1 cellular context compared by ENCODE assay signal in genomic region chr1:155120253-155120652, GRCh38.
TF ChIP-seq lines count a peak whose summit lies in the region.

No MANE protein-coding gene starts in this region.

TF ChIP-seq in K562, 482 proteins besides CTCF, POLR2A, EP300 and RAD21 (continued from another document and continues in another):
- TF ChIP-seq, protein P1, sequence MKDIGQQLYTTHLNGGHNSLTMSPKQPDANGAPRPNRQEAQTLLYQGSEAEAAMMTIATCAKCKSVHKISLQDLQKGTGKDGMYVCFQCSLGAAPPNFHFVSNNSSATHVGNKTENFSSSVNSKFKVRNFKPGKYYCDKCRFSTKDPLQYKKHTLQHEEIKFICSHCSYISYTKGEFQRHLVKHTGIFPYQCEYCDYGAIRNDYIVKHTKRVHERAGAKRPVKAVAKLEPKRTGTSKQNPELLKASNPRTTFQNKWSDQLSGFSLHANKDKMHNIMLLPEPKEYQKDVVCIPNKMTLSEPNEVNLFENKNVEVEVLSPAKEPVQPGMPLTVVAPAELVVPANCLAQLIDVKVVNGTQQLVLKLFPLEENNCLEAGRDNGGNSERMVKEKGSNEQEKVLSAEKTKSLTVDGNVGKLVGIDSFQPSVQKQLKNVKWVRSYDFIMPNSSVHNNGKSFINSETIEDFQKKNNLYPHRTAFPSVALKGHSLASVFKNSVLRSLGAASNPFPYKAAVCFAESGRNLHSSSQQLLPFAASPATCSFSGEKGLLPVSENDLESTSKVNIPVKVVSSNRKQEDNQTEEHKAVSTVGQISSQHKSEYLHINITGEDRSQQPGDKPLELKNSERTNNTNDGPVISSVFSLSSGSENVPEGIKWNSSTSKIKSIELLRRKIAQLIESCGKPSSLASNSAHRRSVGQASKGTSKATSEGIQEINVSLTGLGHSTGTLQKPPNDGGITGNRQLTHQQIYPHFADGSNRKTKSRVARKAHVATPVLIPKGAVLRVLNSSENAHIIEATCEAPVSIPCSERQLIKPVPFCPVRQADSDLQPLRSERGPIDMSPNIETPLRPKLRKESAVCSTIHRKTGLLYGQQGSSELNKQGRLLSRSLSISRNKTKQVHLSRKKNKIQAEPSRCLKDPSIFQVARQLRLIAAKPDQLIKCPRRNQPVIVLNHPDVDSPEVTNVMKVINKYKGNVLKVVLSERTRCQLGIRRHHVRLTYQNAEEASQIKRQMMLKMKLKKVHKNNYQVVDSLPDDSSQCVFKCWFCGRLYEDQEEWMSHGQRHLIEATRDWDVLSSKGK (CRISPR knock-in tag; IDR thresholded peaks at IDR 0.05), result no peak
- TF ChIP-seq ZHX1 (conservative IDR thresholded peaks at IDR 0.05; ENCODE audit: low read length), result no peak
- no peak for TF ChIP-seq PRDM10 (IDR thresholded peaks at IDR 0.05; ENCODE audit: partially characterized antibody)
- TF ChIP-seq, protein P2, sequence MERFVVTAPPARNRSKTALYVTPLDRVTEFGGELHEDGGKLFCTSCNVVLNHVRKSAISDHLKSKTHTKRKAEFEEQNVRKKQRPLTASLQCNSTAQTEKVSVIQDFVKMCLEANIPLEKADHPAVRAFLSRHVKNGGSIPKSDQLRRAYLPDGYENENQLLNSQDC (CRISPR knock-in tag; IDR thresholded peaks at IDR 0.05), result no peak
- TF ChIP-seq ZNF609 (CRISPR knock-in tag; IDR thresholded peaks at IDR 0.05; ENCODE audit: borderline replicate concordance), result no peak
- TF ChIP-seq MTA2 (IDR thresholded peaks at IDR 0.05; ENCODE audit: low read depth), result no peak
- TF ChIP-seq MYC (IDR thresholded peaks at IDR 0.05; ENCODE audit: low read depth, low read length), result 0 out of 2 replicates have a peak, but pooled peaks have one; percentile 37
- TF ChIP-seq MYC (CRISPR knock-in tag; IDR thresholded peaks at IDR 0.05; ENCODE audit: borderline replicate concordance, low read depth), result no peak
- no peak for TF ChIP-seq XRCC3 (IDR thresholded peaks at IDR 0.05)
- no peak for TF ChIP-seq NFRKB (IDR thresholded peaks at IDR 0.05; ENCODE audit: low read depth)
- TF ChIP-seq HEY1 (CRISPR knock-in tag; IDR thresholded peaks at IDR 0.05; ENCODE audit: borderline replicate concordance), result no peak
- no peak for TF ChIP-seq ZNF589 (CRISPR knock-in tag; IDR thresholded peaks at IDR 0.05; ENCODE audit: low read depth)
- TF ChIP-seq TCF15 (CRISPR knock-in tag; IDR thresholded peaks at IDR 0.05), result no peak
- TF ChIP-seq, protein P3, sequence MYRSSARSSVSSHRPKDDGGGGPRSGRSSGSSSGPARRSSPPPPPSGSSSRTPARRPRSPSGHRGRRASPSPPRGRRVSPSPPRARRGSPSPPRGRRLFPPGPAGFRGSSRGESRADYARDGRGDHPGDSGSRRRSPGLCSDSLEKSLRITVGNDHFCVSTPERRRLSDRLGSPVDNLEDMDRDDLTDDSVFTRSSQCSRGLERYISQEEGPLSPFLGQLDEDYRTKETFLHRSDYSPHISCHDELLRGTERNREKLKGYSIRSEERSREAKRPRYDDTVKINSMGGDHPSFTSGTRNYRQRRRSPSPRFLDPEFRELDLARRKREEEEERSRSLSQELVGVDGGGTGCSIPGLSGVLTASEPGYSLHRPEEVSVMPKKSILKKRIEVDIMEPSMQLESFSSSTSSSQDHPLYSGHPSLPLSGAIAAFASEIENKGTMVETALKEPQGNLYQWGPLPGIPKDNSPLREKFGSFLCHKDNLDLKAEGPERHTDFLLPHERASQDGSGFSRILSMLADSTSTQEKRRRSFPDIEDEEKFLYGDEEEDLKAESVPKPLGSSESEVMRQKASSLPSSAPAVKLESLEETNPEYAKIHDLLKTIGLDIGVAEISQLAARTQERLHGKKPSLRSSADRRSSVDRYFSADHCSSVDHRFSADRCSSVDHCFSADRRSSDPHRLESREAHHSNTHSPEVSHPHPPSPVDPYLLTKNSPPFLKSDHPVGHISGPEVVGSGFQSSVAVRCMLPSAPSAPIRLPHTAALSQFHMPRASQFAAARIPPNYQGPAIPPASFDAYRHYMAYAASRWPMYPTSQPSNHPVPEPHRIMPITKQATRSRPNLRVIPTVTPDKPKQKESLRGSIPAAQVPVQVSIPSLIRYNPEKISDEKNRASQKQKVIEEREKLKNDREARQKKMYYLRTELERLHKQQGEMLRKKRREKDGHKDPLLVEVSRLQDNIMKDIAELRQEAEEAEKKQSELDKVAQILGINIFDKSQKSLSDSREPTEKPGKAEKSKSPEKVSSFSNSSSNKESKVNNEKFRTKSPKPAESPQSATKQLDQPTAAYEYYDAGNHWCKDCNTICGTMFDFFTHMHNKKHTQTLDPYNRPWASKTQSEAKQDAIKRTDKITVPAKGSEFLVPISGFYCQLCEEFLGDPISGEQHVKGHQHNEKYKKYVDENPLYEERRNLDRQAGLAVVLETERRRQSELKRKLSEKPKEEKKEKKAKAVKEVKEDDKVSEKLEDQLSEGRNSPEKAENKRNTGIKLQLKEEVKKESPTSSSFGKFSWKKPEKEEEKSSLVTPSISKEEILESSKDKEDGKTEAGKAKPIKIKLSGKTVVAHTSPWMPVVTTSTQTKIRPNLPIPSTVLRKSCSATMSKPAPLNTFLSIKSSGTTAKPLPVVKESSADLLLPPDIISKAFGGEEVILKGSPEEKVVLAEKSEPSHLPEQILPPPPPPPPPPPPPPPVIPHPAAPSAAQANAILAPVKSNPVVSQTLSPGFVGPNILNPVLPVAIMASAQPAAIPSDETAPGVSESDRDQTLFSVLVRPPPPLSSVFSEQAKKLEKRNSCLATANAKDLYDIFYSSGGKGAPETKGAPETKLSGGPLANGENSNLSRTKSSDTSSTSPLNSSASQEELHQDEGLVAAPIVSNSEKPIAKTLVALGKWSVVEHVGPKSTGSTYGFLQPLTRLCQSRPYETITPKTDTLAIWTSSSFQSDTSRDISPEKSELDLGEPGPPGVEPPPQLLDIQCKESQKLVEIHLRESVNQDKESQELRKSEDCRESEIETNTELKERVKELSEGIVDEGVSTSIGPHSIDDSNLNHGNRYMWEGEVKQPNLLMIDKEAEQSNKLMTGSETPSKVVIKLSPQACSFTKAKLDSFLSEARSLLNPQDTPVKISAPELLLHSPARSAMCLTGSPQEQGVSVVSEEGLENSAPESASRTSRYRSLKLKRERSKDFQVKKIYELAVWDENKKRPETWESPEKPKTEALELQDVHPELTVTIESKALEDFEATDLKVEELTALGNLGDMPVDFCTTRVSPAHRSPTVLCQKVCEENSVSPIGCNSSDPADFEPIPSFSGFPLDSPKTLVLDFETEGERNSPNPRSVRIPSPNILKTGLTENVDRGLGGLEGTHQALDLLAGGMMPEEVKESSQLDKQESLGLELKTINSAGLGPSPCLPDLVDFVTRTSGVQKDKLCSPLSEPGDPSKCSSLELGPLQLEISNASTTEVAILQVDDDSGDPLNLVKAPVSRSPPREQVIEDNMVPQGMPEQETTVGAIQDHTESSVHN (IDR thresholded peaks at IDR 0.05; ENCODE audit: borderline replicate concordance in 1 of 2, low read depth in 1 of 2), result no peak
- TF ChIP-seq ZNF253 (CRISPR knock-in tag; conservative IDR thresholded peaks at IDR 0.05), result no peak
- no peak for TF ChIP-seq TGIF2 (CRISPR knock-in tag; IDR thresholded peaks at IDR 0.05)
- TF ChIP-seq HMG20B (CRISPR knock-in tag; IDR thresholded peaks at IDR 0.05), result no peak
- TF ChIP-seq MBD2 (IDR thresholded peaks at IDR 0.05; ENCODE audit: borderline replicate concordance, low read depth), result no peak
- TF ChIP-seq HNRNPK (IDR thresholded peaks at IDR 0.05; ENCODE audit: low read depth, low read length, poor library complexity, severe bottlenecking), result no peak
- TF ChIP-seq FOXA3 (CRISPR knock-in tag; conservative IDR thresholded peaks at IDR 0.05 in 1 of 2, IDR thresholded peaks at IDR 0.05 in 1 of 2), result no peak
- TF ChIP-seq ZNF778 (CRISPR knock-in tag; IDR thresholded peaks at IDR 0.05), result no peak
- TF ChIP-seq ZNF274 (IDR thresholded peaks at IDR 0.05; ENCODE audit: borderline replicate concordance, low read depth, low read length), result no peak
- TF ChIP-seq MAFF (IDR thresholded peaks at IDR 0.05; ENCODE audit: low read length), result no peak
- no peak for TF ChIP-seq PHF20 (IDR thresholded peaks at IDR 0.05; ENCODE audit: partially characterized antibody)
- TF ChIP-seq ZNF780A (CRISPR knock-in tag; IDR thresholded peaks at IDR 0.05), result no peak
- no peak for TF ChIP-seq ARID2 (IDR thresholded peaks at IDR 0.05)
- no peak for TF ChIP-seq MYNN (IDR thresholded peaks at IDR 0.05)
- no peak for TF ChIP-seq MYNN (CRISPR knock-in tag; IDR thresholded peaks at IDR 0.05)
- no peak for TF ChIP-seq ZBTB26 (CRISPR knock-in tag; IDR thresholded peaks at IDR 0.05)
